Comparison of ENCODE assay signal across 1 cellular context in the genomic region with DNA sequence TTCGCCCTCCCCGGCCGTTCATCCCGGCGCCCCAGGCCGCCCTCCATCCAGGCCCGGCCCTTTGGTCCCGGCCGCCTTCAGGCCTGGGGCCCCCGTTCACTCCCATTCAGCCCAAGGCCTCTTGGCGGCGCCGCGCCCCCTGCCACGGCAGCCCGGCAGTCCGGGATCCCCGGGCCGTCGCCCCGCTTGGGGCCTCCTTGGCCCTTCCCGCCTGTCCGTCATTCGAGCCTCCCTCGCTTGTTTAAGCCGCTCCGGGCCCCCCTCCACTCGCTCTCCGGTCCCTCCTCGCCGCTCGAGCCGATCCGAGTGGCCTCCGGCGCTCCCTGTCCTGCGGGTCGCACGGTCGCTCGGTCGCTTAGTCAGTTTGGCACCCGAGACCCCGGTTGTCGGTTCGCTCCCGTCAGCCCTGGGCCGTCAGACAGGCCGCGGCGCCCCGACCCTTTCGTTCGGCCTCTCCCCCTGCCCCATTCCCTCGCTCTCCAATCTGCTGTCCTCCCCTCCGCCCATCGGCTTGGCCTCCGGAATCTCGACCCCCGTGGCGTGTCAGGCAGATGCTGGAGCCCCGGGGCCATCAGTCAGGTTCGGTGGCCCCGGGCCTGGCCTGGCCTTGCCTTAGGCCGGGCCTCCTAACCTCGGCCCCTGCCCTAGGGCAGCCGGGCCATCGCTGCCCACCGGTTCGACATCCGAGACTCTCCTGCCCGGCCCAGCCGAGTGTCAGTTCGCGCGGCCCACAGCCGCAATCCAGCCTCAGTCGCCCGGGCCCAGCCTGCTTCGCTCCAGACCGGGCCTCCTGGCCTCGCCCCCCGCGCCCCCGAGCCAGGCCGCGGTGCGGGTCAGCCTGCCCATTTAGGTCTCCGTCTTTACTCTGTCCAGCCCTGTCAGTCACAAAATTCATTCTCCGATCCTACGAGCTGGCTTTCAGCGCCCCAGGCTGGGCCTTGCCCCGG.
A peak's percentile ranks its signal among the peaks of the same experiment; 100 is the strongest.
TF ChIP-seq lines count a peak whose summit lies in the region.

No MANE protein-coding gene starts in this region.

TF ChIP-seq in HEK293, 187 proteins besides CTCF, POLR2A, EP300 and RAD21 (continued from another document and continues in another):
- TF ChIP-seq, protein P1, sequence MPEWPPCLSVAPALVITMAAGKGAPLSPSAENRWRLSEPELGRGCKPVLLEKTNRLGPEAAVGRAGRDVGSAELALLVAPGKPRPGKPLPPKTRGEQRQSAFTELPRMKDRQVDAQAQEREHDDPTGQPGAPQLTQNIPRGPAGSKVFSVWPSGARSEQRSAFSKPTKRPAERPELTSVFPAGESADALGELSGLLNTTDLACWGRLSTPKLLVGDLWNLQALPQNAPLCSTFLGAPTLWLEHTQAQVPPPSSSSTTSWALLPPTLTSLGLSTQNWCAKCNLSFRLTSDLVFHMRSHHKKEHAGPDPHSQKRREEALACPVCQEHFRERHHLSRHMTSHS (tag by site-specific recombination; IDR thresholded peaks at IDR 0.05) = no peak
- TF ChIP-seq, protein P2, sequence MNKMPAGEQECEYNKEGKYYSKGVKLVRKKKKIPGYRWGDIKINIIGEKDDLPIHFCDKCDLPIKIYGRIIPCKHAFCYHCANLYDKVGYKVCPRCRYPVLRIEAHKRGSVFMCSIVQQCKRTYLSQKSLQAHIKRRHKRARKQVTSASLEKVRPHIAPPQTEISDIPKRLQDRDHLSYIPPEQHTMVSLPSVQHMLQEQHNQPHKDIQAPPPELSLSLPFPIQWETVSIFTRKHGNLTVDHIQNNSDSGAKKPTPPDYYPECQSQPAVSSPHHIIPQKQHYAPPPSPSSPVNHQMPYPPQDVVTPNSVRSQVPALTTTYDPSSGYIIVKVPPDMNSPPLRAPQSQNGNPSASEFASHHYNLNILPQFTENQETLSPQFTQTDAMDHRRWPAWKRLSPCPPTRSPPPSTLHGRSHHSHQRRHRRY (tag by site-specific recombination; IDR thresholded peaks at IDR 0.05) = no peak
- TF ChIP-seq ZNF513 (tag by site-specific recombination; IDR thresholded peaks at IDR 0.05) (no peak), ZNF214 (tag by site-specific recombination; IDR thresholded peaks at IDR 0.05; ENCODE audit: borderline replicate concordance) (no peak), ZNF623 (tag by site-specific recombination; IDR thresholded peaks at IDR 0.05) (no peak; the same call in 1 of the 2 replicates), ZNF660 (tag by site-specific recombination; IDR thresholded peaks at IDR 0.05) (0 out of 2 replicates have a peak, but pooled peaks have one; percentile 36), ZNF610 (tag by site-specific recombination; IDR thresholded peaks at IDR 0.05; ENCODE audit: borderline replicate concordance) (no peak), ZNF621 (tag by site-specific recombination; IDR thresholded peaks at IDR 0.05) (no peak), ZNF792 (tag by site-specific recombination; IDR thresholded peaks at IDR 0.05) (no peak), ZNF830 (tag by site-specific recombination; IDR thresholded peaks at IDR 0.05; ENCODE audit: low read depth) (no peak), ZNF302 (tag by site-specific recombination; IDR thresholded peaks at IDR 0.05; ENCODE audit: low read depth) (no peak), ZFP41 (tag by site-specific recombination; IDR thresholded peaks at IDR 0.05; ENCODE audit: borderline replicate concordance) (no peak), ZNF350 (tag by site-specific recombination; IDR thresholded peaks at IDR 0.05) (no peak), ZBTB6 (tag by site-specific recombination; IDR thresholded peaks at IDR 0.05) (peak; percentile 74), ZNF785 (tag by site-specific recombination; IDR thresholded peaks at IDR 0.05) (no peak), ZNF138 (tag by site-specific recombination; IDR thresholded peaks at IDR 0.05; ENCODE audit: borderline replicate concordance) (no peak), ZNF335 (tag by site-specific recombination; conservative IDR thresholded peaks at IDR 0.05) (peak; percentile 65), GLIS2 (tag by site-specific recombination; IDR thresholded peaks at IDR 0.05) (no peak), MZF1 (tag by site-specific recombination; IDR thresholded peaks at IDR 0.05; ENCODE audit: borderline replicate concordance) (no peak), ZNF510 (tag by site-specific recombination; IDR thresholded peaks at IDR 0.05; ENCODE audit: insufficient replicate concordance) (no peak), ZNF654 (tag by site-specific recombination; IDR thresholded peaks at IDR 0.05; ENCODE audit: low read depth) (no peak), WT1 (tag by site-specific recombination; IDR thresholded peaks at IDR 0.05) (no peak), ZNF133 (tag by site-specific recombination; IDR thresholded peaks at IDR 0.05) (no peak), ZNF169 (tag by site-specific recombination; IDR thresholded peaks at IDR 0.05) (no peak), SETDB1 (IDR thresholded peaks at IDR 0.05; ENCODE audit: insufficient read length, low read length) (no peak), ZBTB20 (tag by site-specific recombination; IDR thresholded peaks at IDR 0.05) (peak; percentile 70; the same call in 1 of the 2 replicates), ZNF423 (tag by site-specific recombination; IDR thresholded peaks at IDR 0.05) (no peak), ZNF324 (tag by site-specific recombination; IDR thresholded peaks at IDR 0.05) (peak; percentile 29; the same call in 1 of the 2 replicates), SCRT2 (tag by site-specific recombination; IDR thresholded peaks at IDR 0.05) (no peak), YY2 (tag by site-specific recombination; IDR thresholded peaks at IDR 0.05) (no peak), HOXC10 (CRISPR knock-in tag; IDR thresholded peaks at IDR 0.05) (0 out of 2 replicates have a peak, but pooled peaks have one; percentile 24), SP3 (tag by site-specific recombination; IDR thresholded peaks at IDR 0.05) (peak; percentile 12; the same call in 1 of the 2 replicates), ZNF624 (tag by site-specific recombination; IDR thresholded peaks at IDR 0.05) (0 out of 2 replicates have a peak, but pooled peaks have one; percentile 22), ZNF341 (tag by site-specific recombination; IDR thresholded peaks at IDR 0.05; ENCODE audit: low read depth) (no peak), ZNF521 (tag by site-specific recombination; IDR thresholded peaks at IDR 0.05) (no peak), ZBTB8A (tag by site-specific recombination; IDR thresholded peaks at IDR 0.05) (peak; percentile 58; the same call in 1 of the 2 replicates), ZBTB7A (tag by site-specific recombination; IDR thresholded peaks at IDR 0.05; ENCODE audit: low read depth) (peak; percentile 56; the same call in 1 of the 2 replicates)
- TF ChIP-seq, protein P3, sequence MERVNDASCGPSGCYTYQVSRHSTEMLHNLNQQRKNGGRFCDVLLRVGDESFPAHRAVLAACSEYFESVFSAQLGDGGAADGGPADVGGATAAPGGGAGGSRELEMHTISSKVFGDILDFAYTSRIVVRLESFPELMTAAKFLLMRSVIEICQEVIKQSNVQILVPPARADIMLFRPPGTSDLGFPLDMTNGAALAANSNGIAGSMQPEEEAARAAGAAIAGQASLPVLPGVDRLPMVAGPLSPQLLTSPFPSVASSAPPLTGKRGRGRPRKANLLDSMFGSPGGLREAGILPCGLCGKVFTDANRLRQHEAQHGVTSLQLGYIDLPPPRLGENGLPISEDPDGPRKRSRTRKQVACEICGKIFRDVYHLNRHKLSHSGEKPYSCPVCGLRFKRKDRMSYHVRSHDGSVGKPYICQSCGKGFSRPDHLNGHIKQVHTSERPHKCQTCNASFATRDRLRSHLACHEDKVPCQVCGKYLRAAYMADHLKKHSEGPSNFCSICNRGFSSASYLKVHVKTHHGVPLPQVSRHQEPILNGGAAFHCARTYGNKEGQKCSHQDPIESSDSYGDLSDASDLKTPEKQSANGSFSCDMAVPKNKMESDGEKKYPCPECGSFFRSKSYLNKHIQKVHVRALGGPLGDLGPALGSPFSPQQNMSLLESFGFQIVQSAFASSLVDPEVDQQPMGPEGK (tag by site-specific recombination; IDR thresholded peaks at IDR 0.05) = no peak
- TF ChIP-seq, protein P4, sequence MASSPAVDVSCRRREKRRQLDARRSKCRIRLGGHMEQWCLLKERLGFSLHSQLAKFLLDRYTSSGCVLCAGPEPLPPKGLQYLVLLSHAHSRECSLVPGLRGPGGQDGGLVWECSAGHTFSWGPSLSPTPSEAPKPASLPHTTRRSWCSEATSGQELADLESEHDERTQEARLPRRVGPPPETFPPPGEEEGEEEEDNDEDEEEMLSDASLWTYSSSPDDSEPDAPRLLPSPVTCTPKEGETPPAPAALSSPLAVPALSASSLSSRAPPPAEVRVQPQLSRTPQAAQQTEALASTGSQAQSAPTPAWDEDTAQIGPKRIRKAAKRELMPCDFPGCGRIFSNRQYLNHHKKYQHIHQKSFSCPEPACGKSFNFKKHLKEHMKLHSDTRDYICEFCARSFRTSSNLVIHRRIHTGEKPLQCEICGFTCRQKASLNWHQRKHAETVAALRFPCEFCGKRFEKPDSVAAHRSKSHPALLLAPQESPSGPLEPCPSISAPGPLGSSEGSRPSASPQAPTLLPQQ (tag by site-specific recombination; IDR thresholded peaks at IDR 0.05) = no peak
- TF ChIP-seq, protein P5, sequence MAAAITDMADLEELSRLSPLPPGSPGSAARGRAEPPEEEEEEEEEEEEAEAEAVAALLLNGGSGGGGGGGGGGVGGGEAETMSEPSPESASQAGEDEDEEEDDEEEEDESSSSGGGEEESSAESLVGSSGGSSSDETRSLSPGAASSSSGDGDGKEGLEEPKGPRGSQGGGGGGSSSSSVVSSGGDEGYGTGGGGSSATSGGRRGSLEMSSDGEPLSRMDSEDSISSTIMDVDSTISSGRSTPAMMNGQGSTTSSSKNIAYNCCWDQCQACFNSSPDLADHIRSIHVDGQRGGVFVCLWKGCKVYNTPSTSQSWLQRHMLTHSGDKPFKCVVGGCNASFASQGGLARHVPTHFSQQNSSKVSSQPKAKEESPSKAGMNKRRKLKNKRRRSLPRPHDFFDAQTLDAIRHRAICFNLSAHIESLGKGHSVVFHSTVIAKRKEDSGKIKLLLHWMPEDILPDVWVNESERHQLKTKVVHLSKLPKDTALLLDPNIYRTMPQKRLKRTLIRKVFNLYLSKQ (tag by site-specific recombination; IDR thresholded peaks at IDR 0.05; ENCODE audit: borderline replicate concordance) = no peak
- TF ChIP-seq, protein P6, sequence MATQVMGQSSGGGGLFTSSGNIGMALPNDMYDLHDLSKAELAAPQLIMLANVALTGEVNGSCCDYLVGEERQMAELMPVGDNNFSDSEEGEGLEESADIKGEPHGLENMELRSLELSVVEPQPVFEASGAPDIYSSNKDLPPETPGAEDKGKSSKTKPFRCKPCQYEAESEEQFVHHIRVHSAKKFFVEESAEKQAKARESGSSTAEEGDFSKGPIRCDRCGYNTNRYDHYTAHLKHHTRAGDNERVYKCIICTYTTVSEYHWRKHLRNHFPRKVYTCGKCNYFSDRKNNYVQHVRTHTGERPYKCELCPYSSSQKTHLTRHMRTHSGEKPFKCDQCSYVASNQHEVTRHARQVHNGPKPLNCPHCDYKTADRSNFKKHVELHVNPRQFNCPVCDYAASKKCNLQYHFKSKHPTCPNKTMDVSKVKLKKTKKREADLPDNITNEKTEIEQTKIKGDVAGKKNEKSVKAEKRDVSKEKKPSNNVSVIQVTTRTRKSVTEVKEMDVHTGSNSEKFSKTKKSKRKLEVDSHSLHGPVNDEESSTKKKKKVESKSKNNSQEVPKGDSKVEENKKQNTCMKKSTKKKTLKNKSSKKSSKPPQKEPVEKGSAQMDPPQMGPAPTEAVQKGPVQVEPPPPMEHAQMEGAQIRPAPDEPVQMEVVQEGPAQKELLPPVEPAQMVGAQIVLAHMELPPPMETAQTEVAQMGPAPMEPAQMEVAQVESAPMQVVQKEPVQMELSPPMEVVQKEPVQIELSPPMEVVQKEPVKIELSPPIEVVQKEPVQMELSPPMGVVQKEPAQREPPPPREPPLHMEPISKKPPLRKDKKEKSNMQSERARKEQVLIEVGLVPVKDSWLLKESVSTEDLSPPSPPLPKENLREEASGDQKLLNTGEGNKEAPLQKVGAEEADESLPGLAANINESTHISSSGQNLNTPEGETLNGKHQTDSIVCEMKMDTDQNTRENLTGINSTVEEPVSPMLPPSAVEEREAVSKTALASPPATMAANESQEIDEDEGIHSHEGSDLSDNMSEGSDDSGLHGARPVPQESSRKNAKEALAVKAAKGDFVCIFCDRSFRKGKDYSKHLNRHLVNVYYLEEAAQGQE (tag by site-specific recombination; IDR thresholded peaks at IDR 0.05) = no peak; the same call in none of the 2 replicates
- TF ChIP-seq, protein P7, sequence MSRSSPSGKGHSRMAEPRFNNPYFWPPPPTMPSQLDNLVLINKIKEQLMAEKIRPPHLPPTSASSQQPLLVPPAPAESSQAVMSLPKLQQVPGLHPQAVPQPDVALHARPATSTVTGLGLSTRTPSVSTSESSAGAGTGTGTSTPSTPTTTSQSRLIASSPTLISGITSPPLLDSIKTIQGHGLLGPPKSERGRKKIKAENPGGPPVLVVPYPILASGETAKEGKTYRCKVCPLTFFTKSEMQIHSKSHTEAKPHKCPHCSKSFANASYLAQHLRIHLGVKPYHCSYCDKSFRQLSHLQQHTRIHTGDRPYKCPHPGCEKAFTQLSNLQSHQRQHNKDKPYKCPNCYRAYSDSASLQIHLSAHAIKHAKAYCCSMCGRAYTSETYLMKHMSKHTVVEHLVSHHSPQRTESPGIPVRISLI (tag by site-specific recombination; IDR thresholded peaks at IDR 0.05) = no peak
- TF ChIP-seq, protein P8, sequence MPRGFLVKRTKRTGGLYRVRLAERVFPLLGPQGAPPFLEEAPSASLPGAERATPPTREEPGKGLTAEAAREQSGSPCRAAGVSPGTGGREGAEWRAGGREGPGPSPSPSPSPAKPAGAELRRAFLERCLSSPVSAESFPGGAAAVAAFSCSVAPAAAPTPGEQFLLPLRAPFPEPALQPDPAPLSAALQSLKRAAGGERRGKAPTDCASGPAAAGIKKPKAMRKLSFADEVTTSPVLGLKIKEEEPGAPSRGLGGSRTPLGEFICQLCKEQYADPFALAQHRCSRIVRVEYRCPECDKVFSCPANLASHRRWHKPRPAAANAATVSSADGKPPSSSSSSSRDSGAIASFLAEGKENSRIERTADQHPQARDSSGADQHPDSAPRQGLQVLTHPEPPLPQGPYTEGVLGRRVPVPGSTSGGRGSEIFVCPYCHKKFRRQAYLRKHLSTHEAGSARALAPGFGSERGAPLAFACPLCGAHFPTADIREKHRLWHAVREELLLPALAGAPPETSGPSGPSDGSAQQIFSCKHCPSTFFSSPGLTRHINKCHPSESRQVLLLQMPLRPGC (tag by site-specific recombination; IDR thresholded peaks at IDR 0.05) = no peak
